ENCODE assay signal across 1 cellular context in genomic region chr13:110138009-110138699, GRCh38.
TF ChIP-seq lines count a peak whose summit lies in the region.

No MANE protein-coding gene starts in this region.

TF ChIP-seq in HEK293, 187 proteins besides CTCF, POLR2A, EP300 and RAD21 (continued from another document):
- TF ChIP-seq, protein P1, sequence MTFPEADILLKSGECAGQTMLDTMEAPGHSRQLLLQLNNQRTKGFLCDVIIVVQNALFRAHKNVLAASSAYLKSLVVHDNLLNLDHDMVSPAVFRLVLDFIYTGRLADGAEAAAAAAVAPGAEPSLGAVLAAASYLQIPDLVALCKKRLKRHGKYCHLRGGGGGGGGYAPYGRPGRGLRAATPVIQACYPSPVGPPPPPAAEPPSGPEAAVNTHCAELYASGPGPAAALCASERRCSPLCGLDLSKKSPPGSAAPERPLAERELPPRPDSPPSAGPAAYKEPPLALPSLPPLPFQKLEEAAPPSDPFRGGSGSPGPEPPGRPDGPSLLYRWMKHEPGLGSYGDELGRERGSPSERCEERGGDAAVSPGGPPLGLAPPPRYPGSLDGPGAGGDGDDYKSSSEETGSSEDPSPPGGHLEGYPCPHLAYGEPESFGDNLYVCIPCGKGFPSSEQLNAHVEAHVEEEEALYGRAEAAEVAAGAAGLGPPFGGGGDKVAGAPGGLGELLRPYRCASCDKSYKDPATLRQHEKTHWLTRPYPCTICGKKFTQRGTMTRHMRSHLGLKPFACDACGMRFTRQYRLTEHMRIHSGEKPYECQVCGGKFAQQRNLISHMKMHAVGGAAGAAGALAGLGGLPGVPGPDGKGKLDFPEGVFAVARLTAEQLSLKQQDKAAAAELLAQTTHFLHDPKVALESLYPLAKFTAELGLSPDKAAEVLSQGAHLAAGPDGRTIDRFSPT (tag by site-specific recombination; IDR thresholded peaks at IDR 0.05) = peak; percentile 93
- TF ChIP-seq ZNF280D (tag by site-specific recombination; IDR thresholded peaks at IDR 0.05) = no peak
- TF ChIP-seq, protein P2, sequence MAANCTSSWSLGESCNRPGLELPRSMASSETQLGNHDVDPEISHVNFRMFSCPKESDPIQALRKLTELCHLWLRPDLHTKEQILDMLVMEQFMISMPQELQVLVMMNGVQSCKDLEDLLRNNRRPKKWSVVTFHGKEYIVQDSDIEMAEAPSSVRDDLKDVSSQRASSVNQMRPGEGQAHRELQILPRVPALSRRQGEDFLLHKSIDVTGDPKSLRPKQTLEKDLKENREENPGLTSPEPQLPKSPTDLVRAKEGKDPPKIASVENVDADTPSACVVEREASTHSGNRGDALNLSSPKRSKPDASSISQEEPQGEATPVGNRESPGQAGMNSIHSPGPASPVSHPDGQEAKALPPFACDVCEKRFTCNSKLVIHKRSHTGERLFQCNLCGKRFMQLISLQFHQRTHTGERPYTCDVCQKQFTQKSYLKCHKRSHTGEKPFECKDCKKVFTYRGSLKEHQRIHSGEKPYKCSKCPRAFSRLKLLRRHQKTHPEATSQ (tag by site-specific recombination; IDR thresholded peaks at IDR 0.05) = 0 out of 2 replicates have a peak, but pooled peaks have one; percentile 36
- no peak; the same call in 1 of the 2 replicates for TF ChIP-seq ZNF558 (tag by site-specific recombination; IDR thresholded peaks at IDR 0.05)
- TF ChIP-seq, protein P3, sequence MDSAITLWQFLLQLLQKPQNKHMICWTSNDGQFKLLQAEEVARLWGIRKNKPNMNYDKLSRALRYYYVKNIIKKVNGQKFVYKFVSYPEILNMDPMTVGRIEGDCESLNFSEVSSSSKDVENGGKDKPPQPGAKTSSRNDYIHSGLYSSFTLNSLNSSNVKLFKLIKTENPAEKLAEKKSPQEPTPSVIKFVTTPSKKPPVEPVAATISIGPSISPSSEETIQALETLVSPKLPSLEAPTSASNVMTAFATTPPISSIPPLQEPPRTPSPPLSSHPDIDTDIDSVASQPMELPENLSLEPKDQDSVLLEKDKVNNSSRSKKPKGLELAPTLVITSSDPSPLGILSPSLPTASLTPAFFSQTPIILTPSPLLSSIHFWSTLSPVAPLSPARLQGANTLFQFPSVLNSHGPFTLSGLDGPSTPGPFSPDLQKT (IDR thresholded peaks at IDR 0.05; ENCODE audit: borderline replicate concordance, low read depth, low read length) = no peak
- 0 out of 2 replicates have a peak, but pooled peaks have one; percentile 29 for TF ChIP-seq ZNF2 (tag by site-specific recombination; IDR thresholded peaks at IDR 0.05)
- no peak for TF ChIP-seq FEZF1 (tag by site-specific recombination; IDR thresholded peaks at IDR 0.05)
- no peak for TF ChIP-seq ZNF175 (tag by site-specific recombination; IDR thresholded peaks at IDR 0.05)
- peak; percentile 33; the same call in 1 of the 2 replicates for TF ChIP-seq ZNF600 (tag by site-specific recombination; IDR thresholded peaks at IDR 0.05)
- peak; percentile 85; the same call in 1 of the 2 replicates for TF ChIP-seq SCRT2 (tag by site-specific recombination; IDR thresholded peaks at IDR 0.05)
- peak; percentile 64 for TF ChIP-seq ZBTB11 (tag by site-specific recombination; conservative IDR thresholded peaks at IDR 0.05; ENCODE audit: low read depth)
- TF ChIP-seq ZNF19 (tag by site-specific recombination; IDR thresholded peaks at IDR 0.05; ENCODE audit: low read depth) = no peak
- TF ChIP-seq RBAK (tag by site-specific recombination; IDR thresholded peaks at IDR 0.05) = no peak
- TF ChIP-seq, protein P4, sequence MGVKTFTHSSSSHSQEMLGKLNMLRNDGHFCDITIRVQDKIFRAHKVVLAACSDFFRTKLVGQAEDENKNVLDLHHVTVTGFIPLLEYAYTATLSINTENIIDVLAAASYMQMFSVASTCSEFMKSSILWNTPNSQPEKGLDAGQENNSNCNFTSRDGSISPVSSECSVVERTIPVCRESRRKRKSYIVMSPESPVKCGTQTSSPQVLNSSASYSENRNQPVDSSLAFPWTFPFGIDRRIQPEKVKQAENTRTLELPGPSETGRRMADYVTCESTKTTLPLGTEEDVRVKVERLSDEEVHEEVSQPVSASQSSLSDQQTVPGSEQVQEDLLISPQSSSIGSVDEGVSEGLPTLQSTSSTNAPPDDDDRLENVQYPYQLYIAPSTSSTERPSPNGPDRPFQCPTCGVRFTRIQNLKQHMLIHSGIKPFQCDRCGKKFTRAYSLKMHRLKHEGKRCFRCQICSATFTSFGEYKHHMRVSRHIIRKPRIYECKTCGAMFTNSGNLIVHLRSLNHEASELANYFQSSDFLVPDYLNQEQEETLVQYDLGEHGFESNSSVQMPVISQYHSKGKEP (tag by site-specific recombination; IDR thresholded peaks at IDR 0.05) = 0 out of 2 replicates have a peak, but pooled peaks have one; percentile 6
- TF ChIP-seq, protein P5, sequence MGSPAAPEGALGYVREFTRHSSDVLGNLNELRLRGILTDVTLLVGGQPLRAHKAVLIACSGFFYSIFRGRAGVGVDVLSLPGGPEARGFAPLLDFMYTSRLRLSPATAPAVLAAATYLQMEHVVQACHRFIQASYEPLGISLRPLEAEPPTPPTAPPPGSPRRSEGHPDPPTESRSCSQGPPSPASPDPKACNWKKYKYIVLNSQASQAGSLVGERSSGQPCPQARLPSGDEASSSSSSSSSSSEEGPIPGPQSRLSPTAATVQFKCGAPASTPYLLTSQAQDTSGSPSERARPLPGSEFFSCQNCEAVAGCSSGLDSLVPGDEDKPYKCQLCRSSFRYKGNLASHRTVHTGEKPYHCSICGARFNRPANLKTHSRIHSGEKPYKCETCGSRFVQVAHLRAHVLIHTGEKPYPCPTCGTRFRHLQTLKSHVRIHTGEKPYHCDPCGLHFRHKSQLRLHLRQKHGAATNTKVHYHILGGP (tag by site-specific recombination; IDR thresholded peaks at IDR 0.05) = no peak
- no peak for TF ChIP-seq ZNF645 (tag by site-specific recombination; IDR thresholded peaks at IDR 0.05)
- TF ChIP-seq, protein P6, sequence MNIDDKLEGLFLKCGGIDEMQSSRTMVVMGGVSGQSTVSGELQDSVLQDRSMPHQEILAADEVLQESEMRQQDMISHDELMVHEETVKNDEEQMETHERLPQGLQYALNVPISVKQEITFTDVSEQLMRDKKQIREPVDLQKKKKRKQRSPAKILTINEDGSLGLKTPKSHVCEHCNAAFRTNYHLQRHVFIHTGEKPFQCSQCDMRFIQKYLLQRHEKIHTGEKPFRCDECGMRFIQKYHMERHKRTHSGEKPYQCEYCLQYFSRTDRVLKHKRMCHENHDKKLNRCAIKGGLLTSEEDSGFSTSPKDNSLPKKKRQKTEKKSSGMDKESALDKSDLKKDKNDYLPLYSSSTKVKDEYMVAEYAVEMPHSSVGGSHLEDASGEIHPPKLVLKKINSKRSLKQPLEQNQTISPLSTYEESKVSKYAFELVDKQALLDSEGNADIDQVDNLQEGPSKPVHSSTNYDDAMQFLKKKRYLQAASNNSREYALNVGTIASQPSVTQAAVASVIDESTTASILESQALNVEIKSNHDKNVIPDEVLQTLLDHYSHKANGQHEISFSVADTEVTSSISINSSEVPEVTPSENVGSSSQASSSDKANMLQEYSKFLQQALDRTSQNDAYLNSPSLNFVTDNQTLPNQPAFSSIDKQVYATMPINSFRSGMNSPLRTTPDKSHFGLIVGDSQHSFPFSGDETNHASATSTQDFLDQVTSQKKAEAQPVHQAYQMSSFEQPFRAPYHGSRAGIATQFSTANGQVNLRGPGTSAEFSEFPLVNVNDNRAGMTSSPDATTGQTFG (tag by site-specific recombination; IDR thresholded peaks at IDR 0.05; ENCODE audit: borderline replicate concordance) = no peak
- peak; percentile 94 for TF ChIP-seq ZBTB26 (tag by site-specific recombination; optimal IDR thresholded peaks at IDR 0.05)
- TF ChIP-seq SCRT1 (tag by site-specific recombination; IDR thresholded peaks at IDR 0.05; ENCODE audit: borderline replicate concordance) = 0 out of 2 replicates have a peak, but pooled peaks have one; percentile 40
- peak; percentile 72 for TF ChIP-seq GLIS2 (tag by site-specific recombination; IDR thresholded peaks at IDR 0.05)
- TF ChIP-seq GLIS1 (tag by site-specific recombination; IDR thresholded peaks at IDR 0.05) = 0 out of 2 replicates have a peak, but pooled peaks have one; percentile 26
- TF ChIP-seq ZNF624 (tag by site-specific recombination; IDR thresholded peaks at IDR 0.05) = no peak
- TF ChIP-seq, protein P7, sequence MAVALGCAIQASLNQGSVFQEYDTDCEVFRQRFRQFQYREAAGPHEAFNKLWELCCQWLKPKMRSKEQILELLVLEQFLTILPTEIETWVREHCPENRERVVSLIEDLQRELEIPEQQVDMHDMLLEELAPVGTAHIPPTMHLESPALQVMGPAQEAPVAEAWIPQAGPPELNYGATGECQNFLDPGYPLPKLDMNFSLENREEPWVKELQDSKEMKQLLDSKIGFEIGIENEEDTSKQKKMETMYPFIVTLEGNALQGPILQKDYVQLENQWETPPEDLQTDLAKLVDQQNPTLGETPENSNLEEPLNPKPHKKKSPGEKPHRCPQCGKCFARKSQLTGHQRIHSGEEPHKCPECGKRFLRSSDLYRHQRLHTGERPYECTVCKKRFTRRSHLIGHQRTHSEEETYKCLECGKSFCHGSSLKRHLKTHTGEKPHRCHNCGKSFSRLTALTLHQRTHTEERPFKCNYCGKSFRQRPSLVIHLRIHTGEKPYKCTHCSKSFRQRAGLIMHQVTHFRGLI (tag by site-specific recombination; IDR thresholded peaks at IDR 0.05) = no peak
- 0 out of 2 replicates have a peak, but pooled peaks have one; percentile 18 for TF ChIP-seq ZNF561 (tag by site-specific recombination; IDR thresholded peaks at IDR 0.05; ENCODE audit: borderline replicate concordance)
- 0 out of 2 replicates have a peak, but pooled peaks have one; percentile 17 for TF ChIP-seq PRDM1 (tag by site-specific recombination; IDR thresholded peaks at IDR 0.05)
- TF ChIP-seq ZNF239 (tag by site-specific recombination; IDR thresholded peaks at IDR 0.05) = no peak
- no peak for TF ChIP-seq BCL11B (tag by site-specific recombination; IDR thresholded peaks at IDR 0.05; ENCODE audit: low read depth)
- 0 out of 2 replicates have a peak, but pooled peaks have one; percentile 43 for TF ChIP-seq ZFP37 (tag by site-specific recombination; IDR thresholded peaks at IDR 0.05)
- TF ChIP-seq ZIC2 (tag by site-specific recombination; IDR thresholded peaks at IDR 0.05) = peak; percentile 70
- 0 out of 2 replicates have a peak, but pooled peaks have one; percentile 9 for TF ChIP-seq ZBTB17 (tag by site-specific recombination; IDR thresholded peaks at IDR 0.05)
